ENCODE assay signal across 8 cellular contexts in the genomic region with DNA sequence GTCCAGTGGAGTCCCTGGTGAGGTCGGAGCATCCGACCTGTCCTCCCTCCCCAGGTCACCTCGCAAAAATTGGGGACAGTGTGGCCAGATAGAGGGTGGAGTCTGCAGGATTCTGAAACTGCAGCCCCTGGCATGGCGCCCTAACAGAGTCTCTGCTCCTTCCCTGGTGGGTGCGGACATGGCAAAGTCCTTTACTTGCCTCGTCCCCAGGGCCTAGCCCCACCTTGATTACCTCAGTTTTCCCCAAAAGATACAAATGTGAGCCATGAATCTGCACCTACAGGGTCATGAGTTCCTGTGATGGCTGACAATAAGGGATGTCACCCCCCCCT. TPM values are rescaled to one million over a fixed set of nuclear protein-coding genes. Genes with fewer than 3 reads are reported as not detected.
DNase-seq lines count a peak whose midpoint lies in the region; ATAC-seq and TF ChIP-seq lines count a peak whose summit lies in the region.

No MANE protein-coding gene starts in this region.

- peak; percentile 48 for ATAC-seq in GM19395 (IDR thresholded peaks at IDR 0.05; ENCODE audit: unreplicated experiment)
- no peak for ATAC-seq in HG02840 (IDR thresholded peaks at IDR 0.05; ENCODE audit: low FRiP score, unreplicated experiment)

- peak overlapping the region; percentile 60 for H3K4me3 ChIP-seq in A673 (ENCODE audit: low read depth, low read length, poor library complexity, severe bottlenecking)
- H3K4me3 ChIP-seq in HUES48 (ENCODE audit: low read depth, low read length), result peak overlapping the region; percentile 52
- H3K4me3 ChIP-seq in choroid plexus epithelial cell (ENCODE audit: low read depth, low read length), result peak overlapping the region; percentile 84
- H3K4me3 ChIP-seq in osteoblast (ENCODE audit: insufficient read depth, low read length), result peak overlapping the region; percentile 71

- DNase-seq in A673 (ENCODE audit: low spot score) (no peak), choroid plexus epithelial cell (ENCODE audit: low read depth) (no peak), osteoblast (ENCODE audit: insufficient read length, low spot score, missing footprints) (no peak), NCI-H2196 treated with DMSO at 0.1 percent for 48 hours (lab: John Stamatoyannopoulos, UW; ENCODE audit: unreplicated experiment) (no peak), ACHN (no peak)

- H3K27ac ChIP-seq in A673 (ENCODE audit: low read depth, low read length, poor library complexity, severe bottlenecking) (no peak overlapping the region), HUES48 (ENCODE audit: low read depth, low read length) (no peak overlapping the region), osteoblast (ENCODE audit: low read depth, low read length) (no peak overlapping the region)

- CTCF ChIA-PET in A673 (lab: Charles Lee), result interaction anchor here (0.6 to 1.0 kb wide), 4 partner anchors 10 to 55 kb away, joined by 3 to 5 read pairs (median 4); partner anchors contain the start of gene CYCS

- intact Hi-C loops in A673 (cut with micrococcal nuclease; ENCODE audit: unreplicated experiment), result no loop called here

- peak overlapping the region; percentile 96 for H2AFZ ChIP-seq in osteoblast (ENCODE audit: low read length)

- H3K27me3 ChIP-seq in A673 (replicated peaks; ENCODE audit: insufficient read depth, low read depth, low read length, poor library complexity), result peaks cover 3% of the 10 kb centered on the region
- peaks cover 3% of the 10 kb centered on the region; the same call in 1 of the 2 replicates for H3K27me3 ChIP-seq in HUES48 (ENCODE audit: control insufficient read depth, insufficient read depth, low read length)
- H3K27me3 ChIP-seq in osteoblast (ENCODE audit: insufficient read depth, low read length), result peaks cover 11% of the 10 kb centered on the region

- peak overlapping the region; percentile 89 for H3K4me2 ChIP-seq in osteoblast (ENCODE audit: insufficient read depth, low read length)

- H3K36me3 ChIP-seq in A673 (ENCODE audit: insufficient read depth, low read length, poor library complexity, severe bottlenecking) (no peaks in the 10 kb centered on the region), HUES48 (ENCODE audit: control insufficient read depth, insufficient read depth, low read length) (no peaks in the 10 kb centered on the region), osteoblast (ENCODE audit: insufficient read depth, low read length) (no peaks in the 10 kb centered on the region)

- H3K9me3 ChIP-seq in A673 (ENCODE audit: low read depth, low read length, poor library complexity, severe bottlenecking), result no peaks in the 10 kb centered on the region
- no peaks in the 10 kb centered on the region for H3K9me3 ChIP-seq in HUES48 (ENCODE audit: control insufficient read depth, insufficient read depth, low read length)
- H3K9me3 ChIP-seq in osteoblast (ENCODE audit: low read depth, low read length), result no peaks in the 10 kb centered on the region

- H3K9ac ChIP-seq in HUES48 (ENCODE audit: low read depth, low read length), result no peak overlapping the region

- peaks cover 3% of the 10 kb centered on the region for H3K4me1 ChIP-seq in A673 (ENCODE audit: insufficient read depth, low read length, poor library complexity, severe bottlenecking)
- H3K4me1 ChIP-seq in HUES48 (ENCODE audit: control insufficient read depth, insufficient read depth, low read length), result peaks cover 8% of the 10 kb centered on the region; the same call in 1 of the 2 replicates
- H3K4me1 ChIP-seq in osteoblast (ENCODE audit: insufficient read depth, low read length), result peaks cover 4% of the 10 kb centered on the region

- no peaks in the 10 kb centered on the region for H4K20me1 ChIP-seq in osteoblast (ENCODE audit: insufficient read depth, low read length)

- no peaks in the 10 kb centered on the region for H3K79me2 ChIP-seq in osteoblast (ENCODE audit: insufficient read depth, low read length)

- no peak for TF ChIP-seq CTCF in A673 (conservative IDR thresholded peaks at IDR 0.05; ENCODE audit: low read depth, low read length)
- TF ChIP-seq CTCF in choroid plexus epithelial cell (conservative IDR thresholded peaks at IDR 0.05; ENCODE audit: low read depth, low read length), result no peak
- no peak for TF ChIP-seq CTCF in osteoblast (IDR thresholded peaks at IDR 0.05; ENCODE audit: extremely low read depth, low read depth, low read length)

- POLR2A ChIA-PET in A673 (lab: Charles Lee; ENCODE audit: low non-redundant PET), result no interaction called here

- BruUV-seq in A673 (replicated peaks; lab: Mats Ljungman, UMichigan), result no TSS peak

- in situ Hi-C loops in ACHN (cut with HindIII; ENCODE audit: low pct_ligation_motif_present, low pct_unique_long_range_greater_than_20kb, low sequenced_read_pairs), result no loop called here

RNA-seq across cellular contexts. Expression of gene NPVF, which starts 47.7 kb away (rescaled TPM):
- total RNA-seq in A673 (2021) (not detected in 2 replicates), osteoblast (not detected in 2 replicates)

RNA-seq across cellular contexts. Expression of gene CYCS, which starts 55.5 kb away (rescaled TPM):
- 274 and 350 TPM in 2 replicates for total RNA-seq in A673 (2021)
- total RNA-seq in osteoblast, result 21.5 and 22.8 TPM in 2 replicates

Comparison
In these comparisons a context has a peak if more than half of its experiments do, and no peak if none do; other contexts are left out.
1. RNA of gene CYCS, which starts 55.5 kb away (total RNA-seq): 274 to 350 TPM in A673; 21.5 to 22.8 TPM in osteoblast; every median in the first group is over 10 times any median in the second.
2. Peak in every context shown above with its lines, with median percentiles within 50 percentile points of each other: H3K4me3 ChIP-seq.